Comparison of ENCODE assay signal across 13 cellular contexts in the genomic region with DNA sequence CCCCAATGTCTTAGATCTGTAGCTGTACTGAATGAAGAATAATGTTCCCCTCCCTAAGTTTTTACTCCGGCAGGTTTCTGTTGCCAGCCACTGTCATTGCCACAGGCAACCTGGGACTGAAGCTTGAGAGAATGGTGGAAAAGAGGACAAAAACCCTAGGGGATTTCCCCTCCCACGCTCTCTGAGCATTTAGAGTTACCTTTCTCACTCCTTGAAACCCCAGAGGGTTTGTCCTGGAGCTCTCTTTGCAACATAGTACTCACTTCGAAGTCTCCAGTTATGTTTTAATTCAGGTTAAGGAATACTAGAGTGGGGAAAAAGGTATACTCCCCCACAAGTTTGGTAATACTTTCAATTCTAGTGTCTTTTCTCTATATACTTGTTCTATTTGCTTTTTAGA. TPM values are rescaled to one million over a fixed set of nuclear protein-coding genes. Genes with fewer than 3 reads are reported as not detected.
DNase-seq lines count a peak whose midpoint lies in the region; ATAC-seq and TF ChIP-seq lines count a peak whose summit lies in the region.
"Had no signal": no experiment of that assay in that cellular context is flagged by ENCODE, and none has a peak within 500 bp of the region (broad histone marks: within the 10 kb centered on the region; RNA-seq: fewer than 3 reads in every experiment).

No MANE protein-coding gene starts in this region.

- H3K4me1 Mint-ChIP-seq in activated T-cell treated with anti-CD3 and anti-CD28 coated beads, Interleukin-2, amount 50 U/mL, for 24 hours (ENCODE audit: low read depth), result peaks cover 20% of the 10 kb centered on the region
- no peaks in the 10 kb centered on the region for H3K4me1 Mint-ChIP-seq in HFFc6 (ENCODE audit: low read depth)
- H3K4me1 Mint-ChIP-seq: naive thymus-derived CD8-positive, alpha-beta T cell had no signal

- peaks cover 0 to 8% (median 3%) of the 10 kb centered on the region in 4 donors for H3K4me1 ChIP-seq in right lobe of liver
- H3K4me1 ChIP-seq: lower lobe of right lung had no signal

- H3K36me3 Mint-ChIP-seq in activated T-cell treated with anti-CD3 and anti-CD28 coated beads, Interleukin-2, amount 50 U/mL, for 24 hours (ENCODE audit: low read depth), result no peaks in the 10 kb centered on the region
- H3K36me3 Mint-ChIP-seq in HFFc6 (ENCODE audit: low read depth), result no peaks in the 10 kb centered on the region
- H3K36me3 Mint-ChIP-seq: naive thymus-derived CD8-positive, alpha-beta T cell had no signal

- peaks cover 21% of the 10 kb centered on the region for H3K27me3 Mint-ChIP-seq in activated T-cell treated with anti-CD3 and anti-CD28 coated beads, Interleukin-2, amount 50 U/mL, for 24 hours
- no peaks in the 10 kb centered on the region; the same call in 1 of the 2 replicates for H3K27me3 Mint-ChIP-seq in HFFc6 (ENCODE audit: insufficient read depth)

- H3K9me3 ChIP-seq in right lobe of liver, result no peaks in the 10 kb centered on the region
- H3K9me3 ChIP-seq: lower lobe of right lung had no signal

- no peak overlapping the region for H3K27ac ChIP-seq in right lobe of liver
- H3K27ac ChIP-seq: lower lobe of right lung had no signal

- H3K4me3 Mint-ChIP-seq in activated T-cell treated with anti-CD3 and anti-CD28 coated beads, Interleukin-2, amount 50 U/mL, for 24 hours, result no peak overlapping the region
- no peak overlapping the region for H3K4me3 Mint-ChIP-seq in HFFc6
- H3K4me3 Mint-ChIP-seq: naive thymus-derived CD8-positive, alpha-beta T cell had no signal

- 70% methylated on average over 3 of the region's 3 CpGs for WGBS in right lobe of liver (ENCODE audit: insufficient coverage, low coverage, low lambda C conversion rate, missing lambda C conversion rate)

- no peak overlapping the region for H3K4me3 ChIP-seq in right lobe of liver
- H3K4me3 ChIP-seq: lower lobe of right lung had no signal

- TF ChIP-seq CTCF in right lobe of liver (IDR thresholded peaks at IDR 0.05), result no peak
- TF ChIP-seq CTCF in HFFc6 (IDR thresholded peaks at IDR 0.05), result no peak

- DNase-seq in activated T-cell treated with anti-CD3 and anti-CD28 coated beads, Interleukin-2, amount 50 U/mL, for 24 hours, result no peak
- DNase-seq in activated T-cell treated with anti-CD3 and anti-CD28 coated beads for 4 hours, result no peak
- peak; percentile 5 for DNase-seq in stimulated activated CD8-positive, alpha-beta memory T cell treated with anti-CD3 and anti-CD28 coated beads, Interleukin-4, amount 100 ng/mL, for 24 hours (ENCODE audit: low read depth)
- DNase-seq in right lobe of liver, result no peak
- no peak for DNase-seq in HFFc6
- DNase-seq: EL; foreskin melanocyte; lower lobe of right lung; naive thymus-derived CD8-positive, alpha-beta T cell; NCI-H1048 had no signal

- ATAC-seq in GM21529 (IDR thresholded peaks at IDR 0.05; ENCODE audit: unreplicated experiment), result peak; percentile 50
- peak; percentile 44 for ATAC-seq in HG03432 (IDR thresholded peaks at IDR 0.05; ENCODE audit: unreplicated experiment)
- ATAC-seq in right lobe of liver, result no peak
- no peak for ATAC-seq in GM18520 (IDR thresholded peaks at IDR 0.05; ENCODE audit: unreplicated experiment)
- ATAC-seq: lower lobe of right lung; naive thymus-derived CD8-positive, alpha-beta T cell had no signal

- no peaks in the 10 kb centered on the region for H3K27me3 ChIP-seq in right lobe of liver

- intact Hi-C loops in right lobe of liver (cut with DNase I), result no loop called here

- H3K36me3 ChIP-seq in right lobe of liver, result no peaks in the 10 kb centered on the region
- H3K36me3 ChIP-seq: lower lobe of right lung had no signal

- no peak for TF ChIP-seq POLR2A in right lobe of liver (IDR thresholded peaks at IDR 0.05)

- H3K9me3 Mint-ChIP-seq in activated T-cell treated with anti-CD3 and anti-CD28 coated beads, Interleukin-2, amount 50 U/mL, for 24 hours, result no peaks in the 10 kb centered on the region
- no peaks in the 10 kb centered on the region for H3K9me3 Mint-ChIP-seq in HFFc6
- H3K9me3 Mint-ChIP-seq: naive thymus-derived CD8-positive, alpha-beta T cell had no signal

- peak overlapping the region; percentile 26 for H3K27ac Mint-ChIP-seq in activated T-cell treated with anti-CD3 and anti-CD28 coated beads, Interleukin-2, amount 50 U/mL, for 24 hours
- no peak overlapping the region for H3K27ac Mint-ChIP-seq in HFFc6
- H3K27ac Mint-ChIP-seq: naive thymus-derived CD8-positive, alpha-beta T cell had no signal

RNA-seq across cellular contexts. Expression of a gene that starts 31.5 kb away (rescaled TPM):
- total RNA-seq in right lobe of liver, result 10 to 100 TPM; 19.4 to 36.2 (median 26.3) TPM
- total RNA-seq in HFFc6 (2021; fragmentation: NEBNext Ultra II Directional; extraction: Animal tissue kit (Norgen Biotek cat#: 25700)), result 1 to 10 TPM; 1.0 to 1.6 (median 1.4) TPM

RNA-seq across cellular contexts. Expression of a gene that starts 35.6 kb away (rescaled TPM):
- 10 to 100 TPM; 24.2 to 70.5 (median 39.7) TPM for total RNA-seq in right lobe of liver
- 10 to 100 TPM; 50.8 to 55.7 (median 53.3) TPM for total RNA-seq in HFFc6 (2021; fragmentation: NEBNext Ultra II Directional; extraction: Animal tissue kit (Norgen Biotek cat#: 25700))

Comparison
In these comparisons a context has a peak if more than half of its experiments do, and no peak if none do; other contexts are left out.
1. ATAC-seq: peak in GM21529 (single experiment) and HG03432 (single experiment); none in right lobe of liver (0 of 4) and GM18520 (single experiment).
2. RNA of a gene that starts 31.5 kb away (total RNA-seq): 19.4 to 36.2 TPM in right lobe of liver; 1.0 to 1.6 TPM in HFFc6; every median in the first group is over 4 times any median in the second.